20 cellular contexts compared by ENCODE assay signal in the genomic region with DNA sequence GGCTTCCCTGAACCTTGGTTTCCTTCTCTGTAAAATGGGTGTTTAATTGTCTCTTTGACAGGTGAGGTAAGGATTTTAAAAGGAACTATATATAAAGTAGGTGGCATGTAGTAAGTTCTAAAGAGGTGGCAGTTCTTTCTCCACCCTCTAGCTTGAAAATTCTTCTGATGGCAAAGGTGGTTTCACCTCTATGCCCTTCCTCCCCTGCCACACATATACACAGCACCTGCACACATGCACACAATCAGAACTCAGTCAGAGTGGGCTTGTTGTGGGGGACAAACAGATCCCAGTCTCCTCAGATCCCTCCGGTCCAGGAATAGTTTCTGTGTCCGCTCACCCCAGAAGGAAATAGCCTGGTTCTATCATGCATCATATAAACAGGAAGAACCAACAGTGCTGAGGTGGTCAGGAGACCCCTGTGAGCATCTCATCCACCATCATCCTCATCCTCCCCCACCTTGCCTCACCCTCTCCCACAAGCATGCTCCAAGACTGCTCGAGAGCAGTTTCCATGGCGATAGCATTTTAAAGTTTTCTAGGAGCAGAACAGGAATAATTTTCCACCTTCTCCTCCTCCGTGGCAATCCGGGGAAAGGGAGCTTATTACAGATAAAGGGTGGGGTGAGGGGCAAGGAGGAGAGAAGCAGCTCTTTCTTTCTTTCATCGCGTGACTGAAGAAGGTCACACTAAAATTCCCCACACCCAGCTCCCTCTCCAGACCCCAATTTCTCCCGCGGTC.
"Had no signal": no experiment of that assay in that cellular context is flagged by ENCODE, and none has a peak within 500 bp of the region (broad histone marks: within the 10 kb centered on the region; RNA-seq: fewer than 3 reads in every experiment).

No MANE protein-coding gene starts in this region.

- DNase-seq: effector memory CD8-positive, alpha-beta T cell; esophagus squamous epithelium; foreskin fibroblast; hippocampal formation; left colon; left ventricle myocardium superior; mesenchymal stem cell; midbrain; sigmoid colon; stimulated activated naive CD4-positive, alpha-beta T cell; stomach; substantia nigra; thyroid gland had no signal

- H3K4me3 ChIP-seq: esophagus squamous epithelium, gastroesophageal sphincter, lung, right atrium auricular region, sigmoid colon, skin epidermis, stomach, thyroid gland had no signal

- H3K9me3 ChIP-seq: esophagus squamous epithelium, gastroesophageal sphincter, neutrophil, right atrium auricular region, sigmoid colon, stomach, thyroid gland had no signal

- H3K36me3 ChIP-seq: esophagus squamous epithelium, gastroesophageal sphincter, neutrophil, right atrium auricular region, sigmoid colon, stomach, thyroid gland had no signal

- H3K4me3 Mint-ChIP-seq: effector memory CD8-positive, alpha-beta T cell; natural killer cell treated with Interleukin-12 subunit alpha and Interleukin-12 subunit beta and Interleukin-15 and Interleukin-18, amount 100 ng/mL, for 72 hours; type B pancreatic cell had no signal

- H3K4me1 ChIP-seq: right atrium auricular region, sigmoid colon, stomach, thyroid gland had no signal

- H3K27me3 ChIP-seq: right atrium auricular region, thyroid gland had no signal

- H3K36me3 Mint-ChIP-seq: natural killer cell treated with Interleukin-12 subunit alpha and Interleukin-12 subunit beta and Interleukin-15 and Interleukin-18, amount 100 ng/mL, for 72 hours; type B pancreatic cell had no signal

- H3K27ac ChIP-seq: esophagus squamous epithelium, gastroesophageal sphincter, neutrophil, right atrium auricular region, sigmoid colon, skin epidermis, stomach, thyroid gland had no signal

- H3K27ac Mint-ChIP-seq: effector memory CD8-positive, alpha-beta T cell; natural killer cell treated with Interleukin-12 subunit alpha and Interleukin-12 subunit beta and Interleukin-15 and Interleukin-18, amount 100 ng/mL, for 72 hours; type B pancreatic cell had no signal

- H3K9me3 Mint-ChIP-seq: effector memory CD8-positive, alpha-beta T cell; natural killer cell treated with Interleukin-12 subunit alpha and Interleukin-12 subunit beta and Interleukin-15 and Interleukin-18, amount 100 ng/mL, for 72 hours; type B pancreatic cell had no signal
